Comparison of ENCODE assay signal across 12 cellular contexts in genomic region chr2:201698588-201699226, GRCh38. TPM values are rescaled to one million over a fixed set of nuclear protein-coding genes. Genes with fewer than 3 reads are reported as not detected.
A peak's percentile ranks its signal among the peaks of the same experiment; 100 is the strongest.
DNase-seq lines count a peak whose midpoint lies in the region; TF ChIP-seq lines count a peak whose summit lies in the region.
"Had no signal": no experiment of that assay in that cellular context is flagged by ENCODE, and none has a peak within 500 bp of the region (broad histone marks: within the 10 kb centered on the region; RNA-seq: fewer than 3 reads in every experiment).

MPP4 (minus strand) TSS chr2:201698644; CDS start chr2:201693954, 4,690 bp downstream.

- in situ Hi-C loops in GM13977 (cut with MboI; ENCODE audit: low pct_unique_long_range_greater_than_20kb, low sequenced_read_pairs, unreplicated experiment): no loop called here

- no peaks in the 10 kb centered on the region for H3K9me3 ChIP-seq in testis

- no peaks in the 10 kb centered on the region for H3K4me1 ChIP-seq in testis

- no peak for TF ChIP-seq POLR2A in testis (IDR thresholded peaks at IDR 0.05)

- peak; percentile 76 for DNase-seq in GM04503 (ENCODE audit: low read depth)
- DNase-seq in SK-N-DZ (ENCODE audit: low spot score): peak; percentile 26
- peak; percentile 15 for DNase-seq in epithelial cell of esophagus (ENCODE audit: low read depth)
- peak; percentile 21 for DNase-seq in skeletal muscle cell (ENCODE audit: low read depth)
- DNase-seq in testis: no peak
- DNase-seq in AML-193 (lab: John Stamatoyannopoulos, UW): no peak
- DNase-seq in GM13977 (ENCODE audit: low spot score): no peak
- no peak for DNase-seq in T1000 (lab: John Stamatoyannopoulos, UW)
- DNase-seq: effector memory CD8-positive, alpha-beta T cell; GF-D8; left cardiac atrium; posterior cingulate gyrus had no signal

- 24 to 38% methylated on average over 3 of the region's 3 CpGs for WGBS in testis, 2 donors

- H3K27ac ChIP-seq in testis: no peak within 1 kb of the TSS

- TF ChIP-seq CTCF in epithelial cell of esophagus (IDR thresholded peaks at IDR 0.05; ENCODE audit: insufficient read depth, low read depth, low read length, missing control alignments) (no peak), testis (IDR thresholded peaks at IDR 0.05) (no peak), GM13977 (IDR thresholded peaks at IDR 0.05; ENCODE audit: extremely low read depth, insufficient read depth, missing control alignments) (no peak)

- no peaks in the 10 kb centered on the region for H3K27me3 ChIP-seq in testis

- intact Hi-C loops in testis (cut with DNase I; ENCODE audit: low total_unique reads): no loop called here

- no peak within 1 kb of the TSS for H3K4me3 ChIP-seq in epithelial cell of esophagus (ENCODE audit: low read length)
- H3K4me3 ChIP-seq in skeletal muscle cell (ENCODE audit: low read depth, low read length): no peak within 1 kb of the TSS
- no peak within 1 kb of the TSS for H3K4me3 ChIP-seq in testis

- H3K36me3 ChIP-seq in testis (ENCODE audit: low read depth, missing control alignments): no peaks in the 10 kb centered on the region

RNA-seq across cellular contexts. Expression of gene MPP4, which starts in this region (rescaled TPM):
- 0.21 TPM in 1 of 2 replicates, not detected in the other for polyA plus RNA-seq in SK-N-DZ (2014; cell fraction: cytosol; rRNA removed)
- not detected in 2 replicates for polyA plus RNA-seq in SK-N-DZ (2014; cell fraction: nucleus; rRNA removed)
- total RNA-seq in testis: not detected
- polyA plus RNA-seq in testis (ENCODE audit: insufficient read depth, low read depth, low replicate concordance): 0.28 TPM

Comparison
In these comparisons a context has a peak if more than half of its experiments do, and no peak if none do; other contexts are left out.
1. DNase-seq: peak in GM04503 (single experiment), SK-N-DZ (single experiment), epithelial cell of esophagus (single experiment) and skeletal muscle cell (single experiment); none in testis (single experiment), AML-193 (0 of 2), GM13977 (single experiment) and T1000 (single experiment).